ENCODE assay signal across 34 cellular contexts in genomic region chr13:93769607-93770006, GRCh38.
"Had no signal": no experiment of that assay in that cellular context is flagged by ENCODE, and none has a peak within 500 bp of the region (broad histone marks: within the 10 kb centered on the region; RNA-seq: fewer than 3 reads in every experiment).

No MANE protein-coding gene starts in this region.

- H3K27ac Mint-ChIP-seq: activated naive CD4-positive, alpha-beta T cell treated with anti-CD3 and anti-CD28 coated beads for 36 hours; activated naive CD8-positive, alpha-beta T cell treated with anti-CD3 and anti-CD28 coated beads for 36 hours; activated T-helper 1 cell treated with anti-CD3 and anti-CD28 coated beads, Interleukin-12 subunit alpha, Interleukin-12 subunit beta, Interleukin-2, Interleukin-4 antibody, amounts not matched to agents 30 ng/mL and 10 ng/mL and 1 ng/mL, durations not matched to agents 14 hours and 24 hours and 36 hours; memory B cell; naive thymus-derived CD4-positive, alpha-beta T cell; T-helper 1 cell treated with Interleukin-12 subunit alpha and Interleukin-12 subunit beta and Interleukin-4 antibody, amounts not matched to agents 30 μg/mL and 1 μg/mL, for 36 hours; type B pancreatic cell had no signal

- H3K4me1 ChIP-seq: gastrocnemius medialis, vagina had no signal

- FAIRE-seq: colon, kidney, TTC549 had no signal

- H3K36me3 Mint-ChIP-seq: activated naive CD8-positive, alpha-beta T cell treated with anti-CD3 and anti-CD28 coated beads for 36 hours; memory B cell; naive thymus-derived CD4-positive, alpha-beta T cell; type B pancreatic cell had no signal

- H3K27ac ChIP-seq: adrenal gland, ascending aorta, epithelial cell of prostate, gastrocnemius medialis, right lobe of liver, skin epidermis, thoracic aorta, vagina, VCaP had no signal

- DNase-seq: activated CD4-positive, alpha-beta T cell treated with anti-CD3 and anti-CD28 coated beads for 4 hours; activated CD4-positive, alpha-beta T cell treated with anti-CD3 and anti-CD28 coated beads, Interleukin-2, amount 50 U/mL, for 4 hours; activated effector memory CD4-positive, alpha-beta T cell treated with anti-CD3 and anti-CD28 coated beads, Interleukin-2, amount 50 U/mL, for 16 hours; activated naive CD4-positive, alpha-beta T cell treated with anti-CD3 and anti-CD28 coated beads for 36 hours; activated naive CD8-positive, alpha-beta T cell treated with anti-CD3 and anti-CD28 coated beads for 36 hours; adrenal gland; dermis blood vessel endothelial cell; effector CD4-positive, alpha-beta T cell; esophagus squamous epithelium; gastrocnemius medialis; hippocampal formation; kidney; midbrain; naive thymus-derived CD4-positive, alpha-beta T cell; posterior cingulate gyrus; right lobe of liver; stimulated activated CD4-positive, alpha-beta T cell treated with anti-CD3 and anti-CD28 coated beads, Interleukin-12 subunit alpha, Interleukin-12 subunit beta, amount 100 ng/mL, for 4 hours; stimulated activated CD4-positive, alpha-beta T cell treated with anti-CD3 and anti-CD28 coated beads, Interleukin-4, amount 100 ng/mL, for 1 hour; stimulated activated naive CD8-positive, alpha-beta T cell treated with anti-CD3 and anti-CD28 coated beads, Interleukin-15, Interleukin-2, amounts not matched to agents 100 U/mL and 50 U/mL, for 24 hours; SW 1271; T-helper 9 cell had no signal

- H3K27me3 Mint-ChIP-seq: central memory CD8-positive, alpha-beta T cell; memory B cell; type B pancreatic cell had no signal

- H3K9me3 Mint-ChIP-seq: activated naive CD4-positive, alpha-beta T cell treated with anti-CD3 and anti-CD28 coated beads for 36 hours; activated naive CD8-positive, alpha-beta T cell treated with anti-CD3 and anti-CD28 coated beads for 36 hours; activated T-helper 1 cell treated with anti-CD3 and anti-CD28 coated beads, Interleukin-12 subunit alpha, Interleukin-12 subunit beta, Interleukin-2, Interleukin-4 antibody, amounts not matched to agents 30 ng/mL and 10 ng/mL and 1 ng/mL, durations not matched to agents 14 hours and 24 hours and 36 hours; central memory CD8-positive, alpha-beta T cell; T-helper 1 cell treated with Interleukin-12 subunit alpha and Interleukin-12 subunit beta and Interleukin-4 antibody, amounts not matched to agents 30 μg/mL and 1 μg/mL, for 36 hours; type B pancreatic cell had no signal

- H3K4me3 ChIP-seq: adrenal gland, ascending aorta, esophagus squamous epithelium, gastrocnemius medialis, right lobe of liver, skin epidermis, thoracic aorta, vagina had no signal

- ATAC-seq: gastrocnemius medialis; naive thymus-derived CD4-positive, alpha-beta T cell; right lobe of liver; stimulated activated naive CD8-positive, alpha-beta T cell treated with anti-CD3 and anti-CD28 coated beads, Interleukin-15, Interleukin-2, amounts not matched to agents 100 U/mL and 50 U/mL, for 24 hours had no signal

- H3K4me1 Mint-ChIP-seq: activated naive CD8-positive, alpha-beta T cell treated with anti-CD3 and anti-CD28 coated beads for 36 hours; central memory CD8-positive, alpha-beta T cell; memory B cell; naive thymus-derived CD4-positive, alpha-beta T cell had no signal

- H3K36me3 ChIP-seq: adrenal gland, ascending aorta, esophagus squamous epithelium, gastrocnemius medialis, right lobe of liver, thoracic aorta, vagina had no signal

- H3K9me3 ChIP-seq: adrenal gland, ascending aorta, esophagus squamous epithelium, gastrocnemius medialis, right lobe of liver, thoracic aorta, vagina had no signal

- H3K27me3 ChIP-seq: adrenal gland, ascending aorta, esophagus squamous epithelium, gastrocnemius medialis, right lobe of liver, vagina had no signal

- H3K4me3 Mint-ChIP-seq: activated naive CD4-positive, alpha-beta T cell treated with anti-CD3 and anti-CD28 coated beads for 36 hours; activated naive CD8-positive, alpha-beta T cell treated with anti-CD3 and anti-CD28 coated beads for 36 hours; activated T-helper 1 cell treated with anti-CD3 and anti-CD28 coated beads, Interleukin-12 subunit alpha, Interleukin-12 subunit beta, Interleukin-2, Interleukin-4 antibody, amounts not matched to agents 30 ng/mL and 10 ng/mL and 1 ng/mL, durations not matched to agents 14 hours and 24 hours and 36 hours; central memory CD8-positive, alpha-beta T cell; memory B cell; naive thymus-derived CD4-positive, alpha-beta T cell; T-helper 1 cell treated with Interleukin-12 subunit alpha and Interleukin-12 subunit beta and Interleukin-4 antibody, amounts not matched to agents 30 μg/mL and 1 μg/mL, for 36 hours; type B pancreatic cell had no signal
